In the genomic region with DNA sequence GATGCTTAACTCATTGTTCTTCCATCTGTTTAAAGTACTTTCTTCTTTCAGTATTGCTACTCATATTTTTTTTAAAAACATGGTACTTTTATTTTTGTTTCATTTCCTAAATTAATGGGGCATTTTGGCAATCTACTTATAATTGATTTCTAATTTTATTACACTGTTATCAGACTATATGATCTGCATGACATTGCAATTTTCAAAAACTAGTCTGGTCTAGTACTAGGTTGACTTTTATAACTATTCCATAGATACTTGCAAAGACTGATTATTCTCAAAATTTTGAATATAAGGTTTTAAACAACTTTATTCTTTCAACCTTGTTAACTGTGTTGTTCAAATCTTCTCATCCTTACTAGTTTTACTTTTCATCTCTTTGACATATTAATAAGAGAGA, we compare ENCODE assay signal across 20 cellular contexts.
DNase-seq lines count a peak whose midpoint lies in the region; ATAC-seq, FAIRE-seq and TF ChIP-seq lines count a peak whose summit lies in the region.
"Had no signal": no experiment of that assay in that cellular context is flagged by ENCODE, and none has a peak within 500 bp of the region (broad histone marks: within the 10 kb centered on the region; RNA-seq: fewer than 3 reads in every experiment).

No MANE protein-coding gene starts in this region.

- in situ Hi-C loops in IMR-90 (cut with MboI; ENCODE audit: low sequenced_read_pairs) (no loop called here), HAP-1 (cut with MboI; ENCODE audit: low sequenced_read_pairs) (no loop called here)

- H3K4me3 ChIP-seq in A549, result no peak overlapping the region
- H3K4me3 ChIP-seq in IMR-90 (ENCODE audit: insufficient read depth, low read depth, low read length), result no peak overlapping the region
- no peak overlapping the region for H3K4me3 ChIP-seq in HAP-1
- H3K4me3 ChIP-seq: BLaER1, GM23338 had no signal

- no peak overlapping the region for H3K4ac ChIP-seq in IMR-90 (ENCODE audit: low read depth, low read length)

- H2AK5ac ChIP-seq in IMR-90 (ENCODE audit: low read depth, low read length), result no peak overlapping the region

- no peak overlapping the region for H2BK120ac ChIP-seq in IMR-90 (ENCODE audit: low read depth, low read length)

- no peak for TF ChIP-seq RAD21 in A549 (conservative IDR thresholded peaks at IDR 0.05 in 1 of 2, IDR thresholded peaks at IDR 0.05 in 1 of 2)
- TF ChIP-seq RAD21 in IMR-90 (IDR thresholded peaks at IDR 0.05; ENCODE audit: low read length), result no peak

- no TSS peak for BruUV-seq in IMR-90 (replicated peaks; lab: Mats Ljungman, UMichigan)

- no peak overlapping the region for H4K91ac ChIP-seq in IMR-90 (ENCODE audit: insufficient read depth, low read depth, low read length)

- no peak overlapping the region for H2AK9ac ChIP-seq in IMR-90 (replicated peaks; ENCODE audit: low read depth, low read length, poor library complexity)

- no peak overlapping the region for H3K14ac ChIP-seq in IMR-90 (replicated peaks; ENCODE audit: low read depth, low read length)

- dilution Hi-C loops in IMR-90 (cut with HindIII; ENCODE audit: low sequenced_read_pairs, unreplicated experiment), result no loop called here

- no peak for TF ChIP-seq CTCF in A549 (IDR thresholded peaks at IDR 0.05)
- no peak for TF ChIP-seq CTCF in IMR-90 (conservative IDR thresholded peaks at IDR 0.05; ENCODE audit: low read depth, low read length)
- TF ChIP-seq CTCF in RWPE1 (conservative IDR thresholded peaks at IDR 0.05; ENCODE audit: low read depth), result 0 out of 2 replicates have a peak, but pooled peaks have one; percentile 12

- H3K56ac ChIP-seq in IMR-90 (ENCODE audit: extremely low read depth, insufficient read depth, low read length), result no peak overlapping the region

- intact Hi-C loops in IMR-90 (cut with micrococcal nuclease), result no loop called here
- intact Hi-C loops in left ventricle myocardium superior (cut with micrococcal nuclease), result no loop called here

- H4K5ac ChIP-seq in IMR-90 (ENCODE audit: low read depth, low read length), result no peak overlapping the region

- H3K9ac ChIP-seq in IMR-90 (ENCODE audit: low read depth, low read length), result no peak overlapping the region
- H3K9ac ChIP-seq: BLaER1 had no signal

- DNase-seq in A549 (ENCODE audit: low read depth in 1 of 2, low spot score in 1 of 2) (no peak), IMR-90 (no peak), RWPE1 (ENCODE audit: low spot score) (no peak), frontal cortex (ENCODE audit: low spot score in 2 of 2) (no peak), HAP-1 (ENCODE audit: low spot score in 2 of 2) (no peak), hepatic stellate cell (ENCODE audit: low spot score) (no peak), left ventricle myocardium superior (no peak)
- DNase-seq: 8988T; Caco-2; CD4-positive, CD25-positive, alpha-beta regulatory T cell; CD8-positive, alpha-beta T cell; DMS153; DND-41; H9; HFFc6 had no signal

- no peak overlapping the region for H2BK5ac ChIP-seq in IMR-90 (ENCODE audit: low read depth, low read length, poor library complexity, severe bottlenecking)

- H3K27ac ChIP-seq in A549 (no peak overlapping the region), IMR-90 (ENCODE audit: insufficient read depth, low read length) (no peak overlapping the region), RWPE1 (no peak overlapping the region)
- H3K27ac ChIP-seq: BLaER1, C4-2B had no signal

- CTCF ChIA-PET in A549 (lab: Yijun Ruan, JAX) (no interaction called here), IMR-90 (lab: Yijun Ruan, JAX) (no interaction called here), RWPE1 (lab: Yijun Ruan, JAX) (interaction anchor here (0.6 kb wide), 1 partner anchor 24 kb away, joined by 3 read pairs; no protein-coding TSS in a partner anchor)

- POLR2A ChIA-PET in A549 (lab: Yijun Ruan, JAX) (no interaction called here), IMR-90 (lab: Charles Lee; ENCODE audit: unreplicated experiment) (no interaction called here), RWPE1 (lab: Yijun Ruan, JAX; ENCODE audit: low non-redundant PET) (no interaction called here)

- no peak for TF ChIP-seq EP300 in A549 (IDR thresholded peaks at IDR 0.05)

- H3K4me2 ChIP-seq in A549, result no peak overlapping the region
- H3K4me2 ChIP-seq in IMR-90 (ENCODE audit: low read depth, low read length), result no peak overlapping the region
- H3K4me2 ChIP-seq: BLaER1, GM23338 had no signal

- H4K20me1 ChIP-seq in IMR-90 (ENCODE audit: insufficient read depth, low read length), result no peaks in the 10 kb centered on the region
- H4K20me1 ChIP-seq: BLaER1 had no signal

- FAIRE-seq in A549 (lab: Jason Lieb, UNC), result no peak
- FAIRE-seq in frontal cortex (lab: Jason Lieb, UNC), result peak; percentile 43
- FAIRE-seq: G401.6, GM12892 had no signal

- H3K9me3 ChIP-seq in A549, result peaks cover 4% of the 10 kb centered on the region; the same call in 1 of the 3 replicates
- no peaks in the 10 kb centered on the region for H3K9me3 ChIP-seq in IMR-90 (ENCODE audit: control insufficient read depth, insufficient read depth, low read length)
- no peaks in the 10 kb centered on the region for H3K9me3 ChIP-seq in HAP-1
- H3K9me3 ChIP-seq: Caco-2 had no signal

- H3K9me1 ChIP-seq in IMR-90 (ENCODE audit: insufficient read depth, low read length), result no peaks in the 10 kb centered on the region

- no peaks in the 10 kb centered on the region for H3K79me1 ChIP-seq in IMR-90 (ENCODE audit: low read depth in 1 of 2, low read length in 2 of 2)

- H2AFZ ChIP-seq in IMR-90 (replicated peaks; ENCODE audit: low read length, poor library complexity), result no peak overlapping the region
- H2AFZ ChIP-seq: GM23338 had no signal

- ATAC-seq in A549 (no peak), IMR-90 (ENCODE audit: low read depth) (no peak), left ventricle myocardium superior (no peak)
- ATAC-seq: CD8-positive, alpha-beta T cell; GM23338 had no signal

- H2BK15ac ChIP-seq in IMR-90 (ENCODE audit: low read depth, low read length), result no peak overlapping the region

- H2BK20ac ChIP-seq in IMR-90 (ENCODE audit: low read depth, low read length), result no peak overlapping the region

- H3K4me1 ChIP-seq in A549, result no peaks in the 10 kb centered on the region
- H3K4me1 ChIP-seq in IMR-90 (ENCODE audit: control insufficient read depth, insufficient read depth, low read length), result no peaks in the 10 kb centered on the region
- no peaks in the 10 kb centered on the region for H3K4me1 ChIP-seq in HAP-1
- H3K4me1 ChIP-seq: BLaER1, Caco-2 had no signal

- no peak overlapping the region for H3K23ac ChIP-seq in IMR-90 (ENCODE audit: low read depth, low read length)

- H3K36me3 ChIP-seq in IMR-90 (ENCODE audit: control insufficient read depth, insufficient read depth, low read length), result no peaks in the 10 kb centered on the region
- no peaks in the 10 kb centered on the region for H3K36me3 ChIP-seq in HAP-1 (replicated peaks)
- H3K36me3 ChIP-seq: BLaER1 had no signal

- no peak overlapping the region for H3K18ac ChIP-seq in IMR-90 (ENCODE audit: low read depth, low read length)

- TF ChIP-seq POLR2A in A549 (IDR thresholded peaks at IDR 0.05; ENCODE audit: low read length) (no peak), IMR-90 (IDR thresholded peaks at IDR 0.05; ENCODE audit: low read depth, low read length) (no peak)

- H4K8ac ChIP-seq in IMR-90 (ENCODE audit: low read depth in 2 of 2, low read length in 2 of 2), result no peak overlapping the region

- H3K27me3 ChIP-seq in IMR-90 (ENCODE audit: control insufficient read depth, insufficient read depth, low read length), result peaks cover 22% of the 10 kb centered on the region
- H3K27me3 ChIP-seq in HAP-1 (ENCODE audit: low read depth), result peaks cover 60% of the 10 kb centered on the region
- H3K27me3 ChIP-seq: BLaER1 had no signal

TF ChIP-seq in A549, 52 proteins besides CTCF, POLR2A, EP300 and RAD21:
- TF ChIP-seq CBX2 (IDR thresholded peaks at IDR 0.05; ENCODE audit: borderline replicate concordance, low read depth), result no peak
- no peak for TF ChIP-seq HDAC2 (IDR thresholded peaks at IDR 0.05)
- TF ChIP-seq ZFP36 (IDR thresholded peaks at IDR 0.05; ENCODE audit: borderline replicate concordance, partially characterized antibody), result no peak
- peak; percentile 29 for TF ChIP-seq MAFK (IDR thresholded peaks at IDR 0.05; ENCODE audit: partially characterized antibody)

TF ChIP-seq in IMR-90, 13 proteins besides CTCF, POLR2A, EP300 and RAD21:
- TF ChIP-seq MXI1 (IDR thresholded peaks at IDR 0.05; ENCODE audit: borderline replicate concordance, low read depth, low read length) (no peak), BHLHE40 (IDR thresholded peaks at IDR 0.05; ENCODE audit: low read depth, low read length) (no peak), RFX5 (IDR thresholded peaks at IDR 0.05; ENCODE audit: low read depth, low read length) (no peak), SMC3 (IDR thresholded peaks at IDR 0.05; ENCODE audit: low read depth, low read length) (no peak), NFE2L2 (IDR thresholded peaks at IDR 0.05; ENCODE audit: low read depth, low read length) (peak; percentile 52; the same call in 1 of the 2 replicates)
